In the genomic region with DNA sequence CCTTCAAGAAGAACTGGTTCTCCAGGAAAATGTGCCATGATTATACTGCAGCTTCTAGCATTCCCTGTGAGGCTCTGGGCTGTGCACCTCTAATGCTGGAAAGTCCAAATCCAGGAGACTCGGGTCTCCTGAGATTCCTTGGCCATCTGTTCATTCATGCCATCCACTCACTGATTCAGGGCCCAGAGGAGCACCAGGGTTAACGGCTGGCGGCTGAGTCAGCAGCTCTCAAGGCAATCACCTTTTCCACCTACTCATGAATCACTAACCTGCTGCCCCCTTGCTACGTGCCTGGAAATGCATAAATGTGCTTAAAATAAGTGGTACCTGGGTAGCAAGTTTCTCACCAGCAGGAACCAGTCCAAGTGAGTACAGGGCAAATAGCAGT, we compare ENCODE assay signal across 13 cellular contexts.
DNase-seq lines count a peak whose midpoint lies in the region; ATAC-seq, FAIRE-seq and TF ChIP-seq lines count a peak whose summit lies in the region.
"Had no signal": no experiment of that assay in that cellular context is flagged by ENCODE, and none has a peak within 500 bp of the region (broad histone marks: within the 10 kb centered on the region; RNA-seq: fewer than 3 reads in every experiment).

No MANE protein-coding gene starts in this region.

- peak; percentile 88 for FAIRE-seq in HTR-8/SVneo (lab: Jason Lieb, UNC)
- FAIRE-seq in kidney (lab: Jason Lieb, UNC), result peak; percentile 15

- H3K9me3 Mint-ChIP-seq in activated T-helper 17 cell treated with anti-CD3 and anti-CD28 coated beads, Interleukin-2, amount 50 U/mL, for 72 hours, result no peaks in the 10 kb centered on the region
- H3K9me3 Mint-ChIP-seq in T-cell, result no peaks in the 10 kb centered on the region

- TF ChIP-seq CTCF in BE2C (IDR thresholded peaks at IDR 0.05; ENCODE audit: low read depth, low read length) (0 out of 2 replicates have a peak, but pooled peaks have one; percentile 9), kidney (IDR thresholded peaks at IDR 0.05; ENCODE audit: borderline replicate concordance, extremely low read depth, insufficient read depth) (no peak)

- H3K4me3 Mint-ChIP-seq in activated T-helper 17 cell treated with anti-CD3 and anti-CD28 coated beads, Interleukin-2, amount 50 U/mL, for 72 hours, result no peak overlapping the region
- H3K4me3 Mint-ChIP-seq in T-cell, result no peak overlapping the region
- H3K4me3 Mint-ChIP-seq: naive thymus-derived CD4-positive, alpha-beta T cell had no signal

- H3K9ac ChIP-seq in kidney (ENCODE audit: low read length in 2 of 2), result no peak overlapping the region

- H3K36me3 ChIP-seq in BE2C (no peaks in the 10 kb centered on the region), kidney (ENCODE audit: control insufficient read depth in 1 of 2, insufficient read depth in 2 of 2, low read length in 2 of 2) (no peaks in the 10 kb centered on the region)

- no peaks in the 10 kb centered on the region for H3K36me3 Mint-ChIP-seq in activated T-helper 17 cell treated with anti-CD3 and anti-CD28 coated beads, Interleukin-2, amount 50 U/mL, for 72 hours (ENCODE audit: low read depth)
- no peaks in the 10 kb centered on the region for H3K36me3 Mint-ChIP-seq in T-cell
- H3K36me3 Mint-ChIP-seq: naive thymus-derived CD4-positive, alpha-beta T cell had no signal

- intact Hi-C loops in kidney (cut with DNase I) (no loop called here), posterior cingulate gyrus (cut with DNase I) (no loop called here)

- H3K4me3 ChIP-seq in BE2C (ENCODE audit: low read depth, low read length) (no peak overlapping the region), kidney (ENCODE audit: low read length in 2 of 2) (no peak overlapping the region)

- H3K27ac ChIP-seq in kidney (ENCODE audit: low read depth in 2 of 2, low read length in 2 of 2), result peak overlapping the region in 1 of 2 donors; percentile 28

- no peaks in the 10 kb centered on the region for H3K27me3 ChIP-seq in BE2C

- H3K9me3 ChIP-seq in BE2C, result no peaks in the 10 kb centered on the region
- H3K9me3 ChIP-seq in kidney (ENCODE audit: control insufficient read depth in 1 of 2, low read length in 2 of 2), result no peaks in the 10 kb centered on the region

- ATAC-seq in activated T-helper 17 cell treated with anti-CD3 and anti-CD28 coated beads, Interleukin-2, amount 50 U/mL, for 72 hours (replicated peaks), result peak; percentile 25
- ATAC-seq in GM21381 (IDR thresholded peaks at IDR 0.05; ENCODE audit: unreplicated experiment) (no peak), T-cell (replicated peaks in 1 of 4) (no peak)
- ATAC-seq: naive thymus-derived CD4-positive, alpha-beta T cell had no signal

- H3K4me1 ChIP-seq in BE2C (peaks cover 20% of the 10 kb centered on the region), kidney (ENCODE audit: control insufficient read depth in 1 of 2, insufficient read depth in 1 of 2, low read depth in 1 of 2, low read length in 2 of 2) (peaks cover 5% of the 10 kb centered on the region in 2 donors)

- H3K4me1 Mint-ChIP-seq in activated T-helper 17 cell treated with anti-CD3 and anti-CD28 coated beads, Interleukin-2, amount 50 U/mL, for 72 hours, result no peaks in the 10 kb centered on the region
- no peaks in the 10 kb centered on the region for H3K4me1 Mint-ChIP-seq in T-cell

- peaks cover 23% of the 10 kb centered on the region for H3K27me3 Mint-ChIP-seq in activated T-helper 17 cell treated with anti-CD3 and anti-CD28 coated beads, Interleukin-2, amount 50 U/mL, for 72 hours
- H3K27me3 Mint-ChIP-seq in T-cell, result peaks cover 2 to 5% of the 10 kb centered on the region in 2 donors

- no peak overlapping the region for H3K27ac Mint-ChIP-seq in activated T-helper 17 cell treated with anti-CD3 and anti-CD28 coated beads, Interleukin-2, amount 50 U/mL, for 72 hours
- H3K27ac Mint-ChIP-seq in T-cell, result no peak overlapping the region
- H3K27ac Mint-ChIP-seq: naive thymus-derived CD4-positive, alpha-beta T cell had no signal

- POLR2A ChIA-PET in T-cell (lab: Charles Lee), result no interaction called here

- CTCF ChIA-PET in T-cell (lab: Charles Lee), result interaction anchor here in 1 of 2 donors (1.2 kb wide), 1 partner anchor 66 kb away, joined by 3 read pairs; no protein-coding TSS in a partner anchor

- DNase-seq in BE2C, result no peak
- DNase-seq in HTR-8/SVneo (ENCODE audit: insufficient read length, low spot score), result peak; percentile 37
- peak; percentile 84 for DNase-seq in kidney
- no peak for DNase-seq in stimulated activated CD4-positive, alpha-beta T cell treated with anti-CD3 and anti-CD28 coated beads, Interleukin-12 subunit alpha, Interleukin-12 subunit beta, amount 100 ng/mL, for 4 hours
- DNase-seq in posterior cingulate gyrus, result no peak
- DNase-seq in T-cell, result no peak
- DNase-seq: activated naive CD4-positive, alpha-beta T cell; DND-41; erythroblast; naive thymus-derived CD4-positive, alpha-beta T cell; NCI-H1092 had no signal

Comparison
In these comparisons a context has a peak if more than half of its experiments do, and no peak if none do; other contexts are left out.
1. DNase-seq: peak in HTR-8/SVneo (single experiment) and kidney (single experiment); none in BE2C (single experiment), stimulated activated CD4-positive, alpha-beta T cell treated with anti-CD3 and anti-CD28 coated beads, Interleukin-12 subunit alpha, Interleukin-12 subunit beta, amount 100 ng/mL, for 4 hours (single experiment), posterior cingulate gyrus (0 of 10) and T-cell (0 of 34).